9 cellular contexts compared by ENCODE assay signal in genomic region chr22:36237462-36238347, GRCh38. TPM values are rescaled to one million over a fixed set of nuclear protein-coding genes. Genes with fewer than 3 reads are reported as not detected.
DNase-seq lines count a peak whose midpoint lies in the region; ATAC-seq and TF ChIP-seq lines count a peak whose summit lies in the region.
"Had no signal": no experiment of that assay in that cellular context is flagged by ENCODE, and none has a peak within 500 bp of the region (broad histone marks: within the 10 kb centered on the region; RNA-seq: fewer than 3 reads in every experiment).

No MANE protein-coding gene starts in this region.

- H3K4me3 ChIP-seq in HAP-1 = no peak overlapping the region

- DNase-seq in Calu3 = no peak
- DNase-seq in NCI-H1105 treated with DMSO at 0.1 percent for 48 hours (lab: John Stamatoyannopoulos, UW) = peak; percentile 18
- DNase-seq in dedifferentiated amniotic fluid mesenchymal stem cell (ENCODE audit: extremely low spot score) = peak; percentile 43
- DNase-seq in natural killer cell = no peak
- DNase-seq in NCI-H2081 (lab: John Stamatoyannopoulos, UW) = no peak
- no peak for DNase-seq in HAP-1 (ENCODE audit: low spot score in 2 of 2)
- no peak for DNase-seq in activated CD4-positive, CD25-positive, alpha-beta regulatory T cell treated with anti-CD3 and anti-CD28 coated beads, Interleukin-2, amount 50 U/mL, for 72 hours
- DNase-seq: left cardiac atrium had no signal

- ATAC-seq in natural killer cell (peak in 2 of 3 donors; percentile 16 to 27), HG03469 (IDR thresholded peaks at IDR 0.05; ENCODE audit: unreplicated experiment) (no peak)

- no peaks in the 10 kb centered on the region for H3K27me3 ChIP-seq in HAP-1 (ENCODE audit: low read depth)

- H3K4me1 Mint-ChIP-seq in Calu3 (ENCODE audit: low read depth, unreplicated experiment) (peaks cover 61% of the 10 kb centered on the region), natural killer cell (peaks cover 66 to 69% of the 10 kb centered on the region in 2 donors)

- CTCF ChIA-PET in Calu3 (lab: Charles Lee) = interaction anchor here (0.6 to 4.3 kb wide), 3 partner anchors 14 to 646 kb away, joined by 4 to 63 read pairs (median 4); partner anchors contain the start of gene APOL1

- TF ChIP-seq CTCF in Calu3 (IDR thresholded peaks at IDR 0.05; ENCODE audit: unreplicated experiment) (no peak), natural killer cell (IDR thresholded peaks at IDR 0.05) (no peak)

- peak overlapping the region; percentile 95 for H3K27ac Mint-ChIP-seq in Calu3 (ENCODE audit: unreplicated experiment)
- H3K27ac Mint-ChIP-seq in natural killer cell = peak overlapping the region; percentile 98

- no TSS peak for BruUV-seq in Calu3 (replicated peaks; lab: Mats Ljungman, UMichigan)

- no peaks in the 10 kb centered on the region; the same call in none of the 2 replicates for H3K9me3 ChIP-seq in HAP-1

- H3K27me3 Mint-ChIP-seq in Calu3 (ENCODE audit: unreplicated experiment) (no peaks in the 10 kb centered on the region), natural killer cell (ENCODE audit: low read depth in 2 of 2) (no peaks in the 10 kb centered on the region)

- in situ Hi-C loops in HAP-1 (cut with MboI; ENCODE audit: low sequenced_read_pairs) = no loop called here

- peaks cover 11% of the 10 kb centered on the region for H3K4me1 ChIP-seq in HAP-1

- H3K36me3 Mint-ChIP-seq in Calu3 (ENCODE audit: insufficient read depth, unreplicated experiment) (peaks cover 60% of the 10 kb centered on the region), natural killer cell (peaks cover 11% of the 10 kb centered on the region)

- H3K36me3 ChIP-seq in HAP-1 (replicated peaks) = no peaks in the 10 kb centered on the region

- intact Hi-C loops in Calu3 (cut with micrococcal nuclease; ENCODE audit: unreplicated experiment) = loop anchor here (2.0 kb wide), 1 partner anchor 15 kb away; the partner anchor contains the start of gene APOL1
- intact Hi-C loops in natural killer cell (cut with micrococcal nuclease) = loop anchor here (5.0 kb wide), 2 partner anchors 40 to 75 kb away; partner anchors contain the start of gene APOL3

- H3K4me3 Mint-ChIP-seq in Calu3 (ENCODE audit: low read depth, unreplicated experiment) = peak overlapping the region; percentile 97
- peak overlapping the region; percentile 99 for H3K4me3 Mint-ChIP-seq in natural killer cell

- H3K9me3 Mint-ChIP-seq in Calu3 (ENCODE audit: low read depth, unreplicated experiment) (peaks cover 3% of the 10 kb centered on the region), natural killer cell (peaks cover 0 to 1% of the 10 kb centered on the region in 2 donors)

RNA-seq across cellular contexts. Expression of gene APOL2, which starts 1.6 kb away (rescaled TPM):
- 90.1 and 154 TPM in 2 replicates for total RNA-seq in Calu3 (2022)
- 100 to 1,000 TPM in 1 of 3 donors, 10 to 100 TPM in 2; 51.7 to 112 (median 67.2) TPM for total RNA-seq in natural killer cell

RNA-seq across cellular contexts. Expression of gene APOL1, which starts 15.2 kb away (rescaled TPM):
- total RNA-seq in Calu3 (2022) (313 and 501 TPM in 2 replicates), natural killer cell (10 to 100 TPM; 39.5 to 51.2 (median 49.6) TPM)

RNA-seq across cellular contexts. Expression of gene APOL4, which starts 36.1 kb away (rescaled TPM):
- total RNA-seq in Calu3 (2022) = 1.5 and 4.3 TPM in 2 replicates
- total RNA-seq in natural killer cell = under 1 TPM in 1 of 3 donors, not detected in 2; 0.70 TPM

Comparison
In these comparisons a context has a peak if more than half of its experiments do, and no peak if none do; other contexts are left out.
1. DNase-seq: peak in NCI-H1105 treated with DMSO at 0.1 percent for 48 hours (single experiment) and dedifferentiated amniotic fluid mesenchymal stem cell (single experiment); none in Calu3 (single experiment), natural killer cell (single experiment), NCI-H2081 (0 of 2), HAP-1 (0 of 2) and activated CD4-positive, CD25-positive, alpha-beta regulatory T cell treated with anti-CD3 and anti-CD28 coated beads, Interleukin-2, amount 50 U/mL, for 72 hours (single experiment).